ENCODE assay signal across 12 cellular contexts in the genomic region with DNA sequence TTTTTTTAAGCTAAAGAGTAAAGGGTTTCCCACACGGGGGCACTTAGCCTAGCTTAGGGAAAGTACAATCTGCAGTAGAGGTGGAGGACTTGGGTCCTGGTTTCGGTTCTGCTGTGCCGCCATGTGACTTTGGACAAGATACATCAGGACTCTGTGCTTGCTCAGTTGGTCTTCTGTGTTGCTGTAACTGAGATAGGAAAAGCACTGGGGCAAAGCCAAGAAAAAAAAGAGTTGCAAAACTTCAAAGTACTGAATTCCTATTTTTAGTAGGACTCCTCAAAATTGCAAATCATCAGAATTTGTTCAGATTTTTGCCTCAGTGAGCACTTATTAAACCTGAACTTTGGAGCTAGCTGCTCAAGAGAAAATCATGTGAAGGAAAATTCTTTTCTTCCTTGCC. TPM values are rescaled to one million over a fixed set of nuclear protein-coding genes. Genes with fewer than 3 reads are reported as not detected.
DNase-seq lines count a peak whose midpoint lies in the region; ATAC-seq, FAIRE-seq and TF ChIP-seq lines count a peak whose summit lies in the region.
"Had no signal": no experiment of that assay in that cellular context is flagged by ENCODE, and none has a peak within 500 bp of the region (broad histone marks: within the 10 kb centered on the region; RNA-seq: fewer than 3 reads in every experiment).

No MANE protein-coding gene starts in this region.

- intact Hi-C loops in activated B cell treated with CpG ODN at 0.5 μM for 24 hours (cut with micrococcal nuclease) (no loop called here), ascending aorta (cut with DNase I) (no loop called here)

- FAIRE-seq in keratinocyte (lab: Jason Lieb, UNC) (no peak), H54 (lab: Jason Lieb, UNC) (no peak)
- FAIRE-seq: endothelial cell of umbilical vein had no signal

- H3K36me3 ChIP-seq in keratinocyte (ENCODE audit: control insufficient read depth in 2 of 2, extremely low read depth in 1 of 2, insufficient read depth in 2 of 2, low read length in 2 of 2) (no peaks in the 10 kb centered on the region), skeletal muscle tissue (ENCODE audit: control insufficient read depth in 3 of 3, insufficient read depth in 3 of 3, low read length in 3 of 3) (no peaks in the 10 kb centered on the region), ascending aorta (no peaks in the 10 kb centered on the region)

- TF ChIP-seq POLR2A in H54 (IDR thresholded peaks at IDR 0.05; ENCODE audit: low read depth, low read length), result no peak

- peaks cover 3% of the 10 kb centered on the region for H3K4me1 ChIP-seq in keratinocyte (ENCODE audit: control insufficient read depth, extremely low read depth, insufficient read depth, low read length)
- no peaks in the 10 kb centered on the region for H3K4me1 ChIP-seq in skeletal muscle tissue (ENCODE audit: control insufficient read depth in 3 of 3, insufficient read depth in 3 of 3, low read length in 3 of 3)
- peaks cover 0 to under 1% of the 10 kb centered on the region in 2 donors for H3K4me1 ChIP-seq in ascending aorta

- dilution Hi-C loops in keratinocyte (cut with MboI; ENCODE audit: extremely low pct_ligation_motif_present, low sequenced_read_pairs), result no loop called here

- H3K4me2 ChIP-seq in keratinocyte (ENCODE audit: control insufficient read depth, extremely low read depth, insufficient read depth, low read depth, low read length), result peak overlapping the region; percentile 12

- no peak for DNase-seq in activated B cell treated with CpG ODN at 0.5 μM for 24 hours
- no peak for DNase-seq in keratinocyte (ENCODE audit: low read depth, low spot score)
- DNase-seq in NCI-H1417 (lab: John Stamatoyannopoulos, UW), result no peak
- DNase-seq in ascending aorta (ENCODE audit: low spot score in 2 of 2), result no peak
- no peak for DNase-seq in H54 (ENCODE audit: insufficient read length, low spot score)
- DNase-seq: activated CD4-positive, alpha-beta T cell treated with anti-CD3 and anti-CD28 coated beads for 36 hours; DND-41; NCI-H1694 had no signal

- TF ChIP-seq CTCF in activated B cell treated with CpG ODN at 0.5 μM for 24 hours (IDR thresholded peaks at IDR 0.05) (no peak), keratinocyte (optimal IDR thresholded peaks at IDR 0.05 in 1 of 3, IDR thresholded peaks at IDR 0.05 in 1 of 3, conservative IDR thresholded peaks at IDR 0.05 in 1 of 3; ENCODE audit: extremely low read depth in 1 of 3, insufficient read depth in 2 of 3, low read length in 3 of 3) (no peak), ascending aorta (IDR thresholded peaks at IDR 0.05) (no peak)

- H3K4me3 ChIP-seq in keratinocyte (ENCODE audit: control insufficient read depth in 2 of 3, extremely low read depth in 1 of 3, insufficient read depth in 2 of 3, low read depth in 1 of 3, low read length in 3 of 3) (no peak overlapping the region), skeletal muscle tissue (ENCODE audit: low read length in 3 of 3) (no peak overlapping the region), ascending aorta (no peak overlapping the region)

- H3K4me1 Mint-ChIP-seq in activated B cell treated with CpG ODN at 0.5 μM for 24 hours, result peaks cover 21% of the 10 kb centered on the region
- H3K4me1 Mint-ChIP-seq: activated CD4-positive, alpha-beta T cell treated with anti-CD3 and anti-CD28 coated beads for 36 hours had no signal

- peak overlapping the region; percentile 59 for H2AFZ ChIP-seq in keratinocyte (ENCODE audit: control insufficient read depth, low read length)

- no peaks in the 10 kb centered on the region for H3K79me2 ChIP-seq in keratinocyte (ENCODE audit: control insufficient read depth, insufficient read depth, low read length)

- H3K4me3 Mint-ChIP-seq in activated B cell treated with CpG ODN at 0.5 μM for 24 hours, result no peak overlapping the region
- H3K4me3 Mint-ChIP-seq: activated CD4-positive, alpha-beta T cell treated with anti-CD3 and anti-CD28 coated beads for 36 hours had no signal

- H3K27me3 Mint-ChIP-seq in activated B cell treated with CpG ODN at 0.5 μM for 24 hours, result no peaks in the 10 kb centered on the region
- H3K27me3 Mint-ChIP-seq: activated CD4-positive, alpha-beta T cell treated with anti-CD3 and anti-CD28 coated beads for 36 hours had no signal

- H3K27ac ChIP-seq in keratinocyte (ENCODE audit: control insufficient read depth, insufficient read depth, low read length), result no peak overlapping the region
- peak overlapping the region; percentile 23 for H3K27ac ChIP-seq in skeletal muscle tissue (ENCODE audit: low read depth, low read length)
- H3K27ac ChIP-seq in ascending aorta, result no peak overlapping the region

- no peaks in the 10 kb centered on the region for H3K36me3 Mint-ChIP-seq in activated B cell treated with CpG ODN at 0.5 μM for 24 hours (ENCODE audit: low read depth)

- CTCF ChIA-PET in activated B cell treated with CpG ODN at 0.5 μM for 24 hours (lab: Charles Lee), result no interaction called here

- H3K9me3 Mint-ChIP-seq in activated B cell treated with CpG ODN at 0.5 μM for 24 hours, result no peaks in the 10 kb centered on the region

- H3K9ac ChIP-seq in keratinocyte (ENCODE audit: control insufficient read depth, extremely low read depth, insufficient read depth, low read length) (no peak overlapping the region), skeletal muscle tissue (ENCODE audit: low read depth in 1 of 3, low read length in 3 of 3) (no peak overlapping the region)

- H3K27me3 ChIP-seq in keratinocyte (ENCODE audit: control insufficient read depth, extremely low read depth, insufficient read depth, low read length) (no peaks in the 10 kb centered on the region), skeletal muscle tissue (ENCODE audit: control insufficient read depth in 3 of 3, insufficient read depth in 3 of 3, low read length in 3 of 3) (no peaks in the 10 kb centered on the region), ascending aorta (no peaks in the 10 kb centered on the region)

- ATAC-seq in GM19351 (IDR thresholded peaks at IDR 0.05; ENCODE audit: unreplicated experiment) (peak; percentile 58), activated B cell treated with CpG ODN at 0.5 μM for 24 hours (ENCODE audit: low read depth) (peak; percentile 37), HG03039 (IDR thresholded peaks at IDR 0.05; ENCODE audit: unreplicated experiment) (no peak)
- ATAC-seq: activated CD4-positive, alpha-beta T cell treated with anti-CD3 and anti-CD28 coated beads for 36 hours had no signal

- POLR2A ChIA-PET in activated B cell treated with CpG ODN at 0.5 μM for 24 hours (lab: Charles Lee), result no interaction called here

- H4K20me1 ChIP-seq in keratinocyte (ENCODE audit: control insufficient read depth, extremely low read depth, insufficient read depth, low read length), result no peaks in the 10 kb centered on the region

- H3K9me3 ChIP-seq in keratinocyte (ENCODE audit: control insufficient read depth, low read depth, low read length) (no peaks in the 10 kb centered on the region), skeletal muscle tissue (ENCODE audit: control insufficient read depth in 3 of 3, low read length in 3 of 3) (no peaks in the 10 kb centered on the region), ascending aorta (no peaks in the 10 kb centered on the region)

- H3K27ac Mint-ChIP-seq in activated B cell treated with CpG ODN at 0.5 μM for 24 hours, result no peak overlapping the region
- H3K27ac Mint-ChIP-seq: activated CD4-positive, alpha-beta T cell treated with anti-CD3 and anti-CD28 coated beads for 36 hours had no signal

- no peaks in the 10 kb centered on the region for H3K9me1 ChIP-seq in keratinocyte (ENCODE audit: control insufficient read depth, extremely low read depth, insufficient read depth, low read length)

RNA-seq across cellular contexts. Expression of gene PPP1R21, which starts 6.9 kb away (rescaled TPM):
- 29.3 and 39.2 TPM in 2 replicates for total RNA-seq in activated B cell treated with CpG ODN at 0.5 μM for 24 hours
- 10.7 to 24.3 TPM (median 18.3 TPM) in 3 replicates for polyA plus RNA-seq in keratinocyte
- polyA plus RNA-seq in keratinocyte (2011; ENCODE audit: low read depth), result 30.0 TPM
- 9.1 and 16.9 TPM in 2 replicates for polyA plus RNA-seq in keratinocyte (2011; cell fraction: cytosol; rRNA removed)
- 33.0 and 33.2 TPM in 2 replicates for polyA plus RNA-seq in keratinocyte (2011; cell fraction: nucleus; rRNA removed)
- 10.0 and 17.0 TPM in 2 replicates for polyA plus RNA-seq in keratinocyte (2012; ENCODE audit: low replicate concordance)
- polyA minus RNA-seq in keratinocyte, result 8.0 to 25.4 TPM (median 9.3 TPM) in 3 replicates
- 6.5 TPM for polyA minus RNA-seq in keratinocyte (2011; cell fraction: cytosol; rRNA and poly(A)+ RNA removed)
- 9.8 and 29.4 TPM in 2 replicates for polyA minus RNA-seq in keratinocyte (2011; cell fraction: nucleus; rRNA and poly(A)+ RNA removed)
- 29.2 TPM for total RNA-seq in skeletal muscle tissue
- 16.6 TPM for total RNA-seq in ascending aorta
